ENCODE assay signal across 18 cellular contexts in genomic region chr11:6736495-6737121, GRCh38. TPM values are rescaled to one million over a fixed set of nuclear protein-coding genes. Genes with fewer than 3 reads are reported as not detected.
DNase-seq lines count a peak whose midpoint lies in the region; ATAC-seq, FAIRE-seq and TF ChIP-seq lines count a peak whose summit lies in the region.
"Had no signal": no experiment of that assay in that cellular context is flagged by ENCODE, and none has a peak within 500 bp of the region (broad histone marks: within the 10 kb centered on the region; RNA-seq: fewer than 3 reads in every experiment).

No MANE protein-coding gene starts in this region.

- no peaks in the 10 kb centered on the region for H3K27me3 Mint-ChIP-seq in T-helper 1 cell treated with Interleukin-12 subunit alpha and Interleukin-12 subunit beta and Interleukin-4 antibody, amounts not matched to agents 30 μg/mL and 1 μg/mL, for 36 hours (ENCODE audit: low read depth)
- H3K27me3 Mint-ChIP-seq in activated naive CD8-positive, alpha-beta T cell, result no peaks in the 10 kb centered on the region
- no peaks in the 10 kb centered on the region for H3K27me3 Mint-ChIP-seq in natural killer cell (ENCODE audit: low read depth in 2 of 2)

- H3K9me3 Mint-ChIP-seq in T-helper 1 cell treated with Interleukin-12 subunit alpha and Interleukin-12 subunit beta and Interleukin-4 antibody, amounts not matched to agents 30 μg/mL and 1 μg/mL, for 36 hours, result no peaks in the 10 kb centered on the region
- no peaks in the 10 kb centered on the region for H3K9me3 Mint-ChIP-seq in activated naive CD8-positive, alpha-beta T cell (ENCODE audit: low read depth)
- H3K9me3 Mint-ChIP-seq in natural killer cell, result no peaks in the 10 kb centered on the region

- DNase-seq in T-helper 1 cell (no peak), HT1080 (ENCODE audit: low read depth) (peak; percentile 21), natural killer cell (no peak), NCI-H1930 (lab: John Stamatoyannopoulos, UW) (no peak), H54 (ENCODE audit: insufficient read length, low spot score) (no peak)
- DNase-seq: activated gamma-delta T cell treated with Interleukin-2 at 50 U/mL for 16 hours, NCI-H1417, NCI-H526 treated with DMSO at 0.1 percent for 48 hours, SHP77 treated with DMSO at 0.1 percent for 48 hours, trophoblast cell had no signal

- peak overlapping the region; percentile 45 for H3K27ac Mint-ChIP-seq in T-helper 1 cell treated with Interleukin-12 subunit alpha and Interleukin-12 subunit beta and Interleukin-4 antibody, amounts not matched to agents 30 μg/mL and 1 μg/mL, for 36 hours
- H3K27ac Mint-ChIP-seq in activated naive CD8-positive, alpha-beta T cell, result peak overlapping the region; percentile 96
- peak overlapping the region; percentile 91 to 92 for H3K27ac Mint-ChIP-seq in natural killer cell

- no peak overlapping the region for H3K4me3 Mint-ChIP-seq in T-helper 1 cell treated with Interleukin-12 subunit alpha and Interleukin-12 subunit beta and Interleukin-4 antibody, amounts not matched to agents 30 μg/mL and 1 μg/mL, for 36 hours
- no peak overlapping the region for H3K4me3 Mint-ChIP-seq in activated naive CD8-positive, alpha-beta T cell
- H3K4me3 Mint-ChIP-seq in natural killer cell, result no peak overlapping the region

- TF ChIP-seq CTCF in natural killer cell (IDR thresholded peaks at IDR 0.05), result no peak

- peaks cover 42% of the 10 kb centered on the region for H3K36me3 Mint-ChIP-seq in T-helper 1 cell treated with Interleukin-12 subunit alpha and Interleukin-12 subunit beta and Interleukin-4 antibody, amounts not matched to agents 30 μg/mL and 1 μg/mL, for 36 hours (ENCODE audit: low read depth)
- peaks cover 6% of the 10 kb centered on the region for H3K36me3 Mint-ChIP-seq in activated naive CD8-positive, alpha-beta T cell
- no peaks in the 10 kb centered on the region for H3K36me3 Mint-ChIP-seq in natural killer cell

- peaks cover 60% of the 10 kb centered on the region for H3K4me1 Mint-ChIP-seq in T-helper 1 cell treated with Interleukin-12 subunit alpha and Interleukin-12 subunit beta and Interleukin-4 antibody, amounts not matched to agents 30 μg/mL and 1 μg/mL, for 36 hours (ENCODE audit: low read depth)
- H3K4me1 Mint-ChIP-seq in activated naive CD8-positive, alpha-beta T cell (ENCODE audit: low read depth), result peaks cover 85% of the 10 kb centered on the region
- peaks cover 74 to 81% of the 10 kb centered on the region in 2 donors for H3K4me1 Mint-ChIP-seq in natural killer cell

- no peak for TF ChIP-seq POLR2A in H54 (IDR thresholded peaks at IDR 0.05; ENCODE audit: low read depth, low read length)

- FAIRE-seq in H54 (lab: Jason Lieb, UNC), result no peak

- intact Hi-C loops in natural killer cell (cut with micrococcal nuclease), result no loop called here

- ATAC-seq in natural killer cell (no peak), HG03135 (IDR thresholded peaks at IDR 0.05; ENCODE audit: unreplicated experiment) (no peak)

RNA-seq across cellular contexts. Expression of gene OR2AG2, which starts 35.2 kb away (rescaled TPM):
- not detected in 2 replicates for total RNA-seq in HT1080 (2014; rRNA removed; shearing (Covaris generic))
- not detected in 2 replicates for polyA plus RNA-seq in HT1080 (2015; cell fraction: cytosol; rRNA removed)
- not detected in 2 replicates for polyA plus RNA-seq in HT1080 (2015; cell fraction: nucleus; rRNA removed)
- total RNA-seq in natural killer cell, result not detected
- total RNA-seq: A172, omental fat pad had no signal

RNA-seq across cellular contexts. Expression of gene OR2AG1, which starts 46.2 kb away (rescaled TPM):
- total RNA-seq in HT1080 (2014; rRNA removed; shearing (Covaris generic)), result not detected in 2 replicates
- polyA plus RNA-seq in HT1080 (2015; cell fraction: cytosol; rRNA removed), result not detected in 2 replicates
- polyA plus RNA-seq in HT1080 (2015; cell fraction: nucleus; rRNA removed), result not detected in 2 replicates
- total RNA-seq in natural killer cell, result not detected
- total RNA-seq: A172, H4, lung microvascular endothelial cell, omental fat pad, smooth muscle cell had no signal
- polyA plus RNA-seq: smooth muscle cell had no signal

RNA-seq across cellular contexts. Expression of gene MRPL17, which starts 53.5 kb away (rescaled TPM):
- 93.0 and 140 TPM in 2 replicates for total RNA-seq in HT1080 (2014; rRNA removed; shearing (Covaris generic))
- polyA plus RNA-seq in HT1080 (2015; cell fraction: cytosol; rRNA removed), result 70.6 and 127 TPM in 2 replicates
- polyA plus RNA-seq in HT1080 (2015; cell fraction: nucleus; rRNA removed), result 33.9 and 43.2 TPM in 2 replicates
- total RNA-seq in natural killer cell, result 10 to 100 TPM in 2 of 3 donors, 1 to 10 TPM in 1; 9.0 to 11.8 (median 11.4) TPM

Comparison
In these comparisons a context has a peak if more than half of its experiments do, and no peak if none do; other contexts are left out.
1. H3K27ac Mint-ChIP-seq: peak in every context shown above with its lines; median percentile 96 in activated naive CD8-positive, alpha-beta T cell; 92 in natural killer cell; 45 in T-helper 1 cell treated with Interleukin-12 subunit alpha and Interleukin-12 subunit beta and Interleukin-4 antibody, amounts not matched to agents 30 μg/mL and 1 μg/mL, for 36 hours.